In the genomic region with DNA sequence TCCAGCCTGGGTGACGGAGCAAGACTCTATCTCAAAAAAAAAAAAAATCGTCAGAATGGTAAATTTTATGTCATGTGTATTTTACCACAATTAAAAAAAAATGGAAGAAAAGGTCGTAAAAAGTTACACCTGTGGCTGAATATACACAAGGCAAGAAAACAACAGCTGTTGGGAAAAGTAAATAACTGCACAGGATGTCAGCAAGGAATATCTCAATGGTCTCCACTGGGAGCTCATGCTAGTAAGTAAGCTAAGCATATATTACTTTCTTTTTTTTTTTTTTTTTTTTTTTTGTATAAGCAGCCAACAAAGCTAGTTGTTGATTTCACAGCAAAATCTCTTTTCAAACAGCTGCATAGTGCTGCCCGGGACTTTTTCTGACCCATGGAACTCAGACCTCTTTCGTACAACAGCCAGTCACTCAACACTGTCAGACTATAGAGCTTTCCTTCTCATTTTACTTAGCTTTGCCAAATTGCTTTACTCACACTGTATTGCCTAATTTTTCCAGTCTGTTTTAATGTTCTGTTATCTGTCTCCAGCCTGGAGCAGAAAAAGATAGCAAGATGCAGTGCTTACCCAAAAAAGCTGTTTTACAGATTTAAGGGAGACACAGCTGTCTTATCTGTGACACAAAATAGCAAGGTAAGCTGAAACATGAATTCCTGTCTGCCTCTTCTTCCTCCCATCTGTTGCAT, we compare ENCODE assay signal across 15 cellular contexts.
A peak's percentile ranks its signal among the peaks of the same experiment; 100 is the strongest.
DNase-seq lines count a peak whose midpoint lies in the region; ATAC-seq and TF ChIP-seq lines count a peak whose summit lies in the region.
"Had no signal": no experiment of that assay in that cellular context is flagged by ENCODE, and none has a peak within 500 bp of the region (broad histone marks: within the 10 kb centered on the region; RNA-seq: fewer than 3 reads in every experiment).

No MANE protein-coding gene starts in this region.

- H3K4me3 ChIP-seq in body of pancreas, result no peak overlapping the region
- H3K4me3 ChIP-seq: pancreas had no signal

- H3K27ac ChIP-seq in body of pancreas, result no peak overlapping the region
- H3K27ac ChIP-seq: pancreas had no signal

- WGBS in body of pancreas, 2 donors, result 48 to 54% methylated on average over 5 of the region's 5 CpGs

- no peak overlapping the region for H3K4me3 Mint-ChIP-seq in naive thymus-derived CD8-positive, alpha-beta T cell

- H3K36me3 Mint-ChIP-seq in naive thymus-derived CD8-positive, alpha-beta T cell, result no peaks in the 10 kb centered on the region

- no peak overlapping the region for H3K27ac Mint-ChIP-seq in naive thymus-derived CD8-positive, alpha-beta T cell

- no peaks in the 10 kb centered on the region for H3K36me3 ChIP-seq in body of pancreas (replicated peaks in 1 of 2; ENCODE audit: insufficient read depth in 1 of 2, low read depth in 2 of 2)
- H3K36me3 ChIP-seq: pancreas had no signal

- H3K9me3 Mint-ChIP-seq in naive thymus-derived CD8-positive, alpha-beta T cell, result no peaks in the 10 kb centered on the region

- H3K27me3 Mint-ChIP-seq in naive thymus-derived CD8-positive, alpha-beta T cell, result peaks cover 6 to 11% (median 9%) of the 10 kb centered on the region in 5 donors

- no peak for TF ChIP-seq CTCF in body of pancreas (IDR thresholded peaks at IDR 0.05)

- no peaks in the 10 kb centered on the region for H3K27me3 ChIP-seq in body of pancreas
- H3K27me3 ChIP-seq: pancreas had no signal

- POLR2A ChIA-PET in naive thymus-derived CD8-positive, alpha-beta T cell (lab: Charles Lee), result interaction anchor here (0.7 kb wide), 1 partner anchor 198 kb away, joined by 3 read pairs; no protein-coding TSS in a partner anchor

- H3K4me1 Mint-ChIP-seq in naive thymus-derived CD8-positive, alpha-beta T cell, result peaks cover 0 to 2% (median 0%) of the 10 kb centered on the region in 4 donors

- intact Hi-C loops in body of pancreas (cut with DNase I), result no loop called here

- DNase-seq in AG20443 (ENCODE audit: low spot score) (peak; percentile 28), LHCN-M2 (ENCODE audit: low read depth) (peak; percentile 45), body of pancreas (no peak), iris pigment epithelial cell (ENCODE audit: low read depth) (peak; percentile 19), NCI-H345 (lab: John Stamatoyannopoulos, UW) (no peak), DMS79 (lab: John Stamatoyannopoulos, UW) (no peak), SKM-1 (lab: John Stamatoyannopoulos, UW; ENCODE audit: unreplicated experiment) (no peak)
- DNase-seq in naive thymus-derived CD8-positive, alpha-beta T cell, result no peak
- DNase-seq: activated CD8-positive, alpha-beta memory T cell treated with anti-CD3 and anti-CD28 coated beads for 24 hours; AML-193; anterior cingulate cortex; NCI-H1417 treated with DMSO at 0.1 percent for 48 hours; NCI-H526; pancreas; stimulated activated CD4-positive, alpha-beta T cell treated with anti-CD3 and anti-CD28 coated beads, Interleukin-12 subunit alpha, Interleukin-12 subunit beta, amount 100 ng/mL, for 4 hours had no signal

- H3K9me3 ChIP-seq in body of pancreas, result no peaks in the 10 kb centered on the region
- H3K9me3 ChIP-seq: pancreas had no signal

- ATAC-seq in body of pancreas, result peak; percentile 38
- ATAC-seq in naive thymus-derived CD8-positive, alpha-beta T cell, result no peak

- no peaks in the 10 kb centered on the region for H3K4me1 ChIP-seq in body of pancreas

- TF ChIP-seq POLR2A in body of pancreas (IDR thresholded peaks at IDR 0.05), result no peak

Comparison
In these comparisons a context has a peak if more than half of its experiments do, and no peak if none do; other contexts are left out.
1. DNase-seq: peak in AG20443 (single experiment), LHCN-M2 (single experiment) and iris pigment epithelial cell (single experiment); none in body of pancreas (0 of 4), NCI-H345 (single experiment), DMS79 (single experiment), SKM-1 (single experiment) and naive thymus-derived CD8-positive, alpha-beta T cell (0 of 10).